ENCODE assay signal across 1 cellular context in genomic region chr3:159619341-159619885, GRCh38.
TF ChIP-seq lines count a peak whose summit lies in the region.

No MANE protein-coding gene starts in this region.

TF ChIP-seq in HEK293, 187 proteins besides CTCF, POLR2A, EP300 and RAD21 (continued from another document):
- TF ChIP-seq INSM2 (tag by site-specific recombination; IDR thresholded peaks at IDR 0.05) (no peak), BCL11A (tag by site-specific recombination; IDR thresholded peaks at IDR 0.05; ENCODE audit: low read depth) (no peak), ZNF214 (tag by site-specific recombination; IDR thresholded peaks at IDR 0.05; ENCODE audit: borderline replicate concordance) (no peak), ZIC2 (tag by site-specific recombination; IDR thresholded peaks at IDR 0.05) (peak; percentile 19; the same call in 1 of the 2 replicates), ZFHX2 (tag by site-specific recombination; conservative IDR thresholded peaks at IDR 0.05) (no peak), ZSCAN16 (tag by site-specific recombination; IDR thresholded peaks at IDR 0.05) (no peak), ZNF571 (tag by site-specific recombination; IDR thresholded peaks at IDR 0.05) (no peak), ZNF341 (tag by site-specific recombination; IDR thresholded peaks at IDR 0.05; ENCODE audit: low read depth) (no peak), ZNF48 (tag by site-specific recombination; IDR thresholded peaks at IDR 0.05) (no peak), ZNF580 (tag by site-specific recombination; IDR thresholded peaks at IDR 0.05) (0 out of 2 replicates have a peak, but pooled peaks have one; percentile 33), ZSCAN23 (tag by site-specific recombination; IDR thresholded peaks at IDR 0.05) (no peak), PRDM2 (tag by site-specific recombination; IDR thresholded peaks at IDR 0.05; ENCODE audit: borderline replicate concordance) (no peak), KLF8 (tag by site-specific recombination; IDR thresholded peaks at IDR 0.05) (0 out of 2 replicates have a peak, but pooled peaks have one; percentile 22), ZSCAN18 (tag by site-specific recombination; IDR thresholded peaks at IDR 0.05) (no peak), ZNF610 (tag by site-specific recombination; IDR thresholded peaks at IDR 0.05; ENCODE audit: borderline replicate concordance) (no peak), ZNF530 (tag by site-specific recombination; IDR thresholded peaks at IDR 0.05; ENCODE audit: low read depth) (no peak), HOXA7 (CRISPR knock-in tag; IDR thresholded peaks at IDR 0.05; ENCODE audit: borderline replicate concordance) (no peak), ZNF548 (tag by site-specific recombination; IDR thresholded peaks at IDR 0.05) (no peak), IKZF3 (tag by site-specific recombination; IDR thresholded peaks at IDR 0.05) (0 out of 2 replicates have a peak, but pooled peaks have one; percentile 31), ZBTB44 (tag by site-specific recombination; IDR thresholded peaks at IDR 0.05) (peak; percentile 95), TSHZ1 (tag by site-specific recombination; IDR thresholded peaks at IDR 0.05; ENCODE audit: borderline replicate concordance) (no peak), ZNF785 (tag by site-specific recombination; IDR thresholded peaks at IDR 0.05) (no peak), ZNF561 (tag by site-specific recombination; IDR thresholded peaks at IDR 0.05; ENCODE audit: borderline replicate concordance) (peak; percentile 58; the same call in 1 of the 2 replicates), ZNF280D (tag by site-specific recombination; IDR thresholded peaks at IDR 0.05) (no peak), ZNF138 (tag by site-specific recombination; IDR thresholded peaks at IDR 0.05; ENCODE audit: borderline replicate concordance) (no peak), MYNN (tag by site-specific recombination; IDR thresholded peaks at IDR 0.05; ENCODE audit: borderline replicate concordance) (no peak), OSR2 (tag by site-specific recombination; IDR thresholded peaks at IDR 0.05) (peak; percentile 93), PRDM6 (tag by site-specific recombination; IDR thresholded peaks at IDR 0.05) (peak; percentile 98), ZNF558 (tag by site-specific recombination; IDR thresholded peaks at IDR 0.05) (no peak), SALL2 (tag by site-specific recombination; IDR thresholded peaks at IDR 0.05; ENCODE audit: borderline replicate concordance) (no peak), YY1 (tag by site-specific recombination; IDR thresholded peaks at IDR 0.05) (no peak), REPIN1 (tag by site-specific recombination; IDR thresholded peaks at IDR 0.05; ENCODE audit: low read depth) (no peak), SP7 (tag by site-specific recombination; IDR thresholded peaks at IDR 0.05) (no peak)
TF ChIP-seq in HEK293: peak in this region for 37.
